ENCODE assay signal across 10 cellular contexts in the genomic region with DNA sequence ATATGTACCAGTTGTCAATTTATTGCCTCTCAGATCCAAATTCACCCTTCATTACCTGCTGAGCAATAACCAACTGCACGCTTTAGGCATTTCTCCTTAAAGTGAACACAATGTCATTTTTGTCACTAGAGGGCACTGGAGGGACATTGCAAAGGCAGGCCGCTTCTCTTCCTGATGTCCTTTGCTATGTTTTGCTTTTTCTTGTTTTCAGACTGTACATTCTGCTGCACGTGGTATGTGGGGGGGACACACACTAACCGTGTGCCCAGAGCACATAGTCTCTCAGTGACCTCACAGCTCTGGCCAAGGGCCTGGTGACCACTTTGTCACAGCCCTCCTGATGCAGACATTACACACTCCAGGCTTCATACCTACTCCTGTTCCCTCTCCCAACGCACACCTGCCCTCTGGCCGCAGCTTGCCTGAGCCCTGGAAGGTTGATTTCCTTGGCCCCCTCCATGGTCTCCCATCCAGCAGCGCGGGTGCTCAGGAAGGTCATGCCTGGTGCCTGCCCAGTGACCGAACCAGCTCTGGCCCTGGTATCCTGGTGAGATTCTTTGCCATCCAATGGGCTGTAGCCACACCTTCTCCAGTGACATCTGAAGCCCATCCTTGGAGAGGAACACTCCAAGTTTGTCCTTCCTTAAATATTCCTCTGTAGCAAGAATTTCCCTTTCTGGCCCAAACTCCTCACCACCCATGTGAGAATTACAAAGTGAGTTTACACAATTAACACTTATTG. TPM values are rescaled to one million over a fixed set of nuclear protein-coding genes. Genes with fewer than 3 reads are reported as not detected.
DNase-seq lines count a peak whose midpoint lies in the region; ATAC-seq, FAIRE-seq and TF ChIP-seq lines count a peak whose summit lies in the region.
"Had no signal": no experiment of that assay in that cellular context is flagged by ENCODE, and none has a peak within 500 bp of the region (broad histone marks: within the 10 kb centered on the region; RNA-seq: fewer than 3 reads in every experiment).

No MANE protein-coding gene starts in this region.

- DNase-seq in NCI-H345 (lab: John Stamatoyannopoulos, UW) (peak; percentile 14), NCI-H345 treated with DMSO at 0.1 percent for 48 hours (lab: John Stamatoyannopoulos, UW; ENCODE audit: unreplicated experiment) (no peak), NCI-H2107 (lab: John Stamatoyannopoulos, UW) (peak; percentile 37), ascending aorta (ENCODE audit: low spot score in 2 of 2) (no peak), left lung (no peak), frontal cortex (ENCODE audit: low spot score in 2 of 2) (no peak), immature natural killer cell (no peak)
- DNase-seq in activated CD4-positive, alpha-beta T cell treated with anti-CD3 and anti-CD28 coated beads for 4 hours: no peak

- H3K27ac ChIP-seq in ascending aorta: no peak overlapping the region
- no peak overlapping the region for H3K27ac ChIP-seq in left lung
- H3K27ac ChIP-seq: skin epidermis had no signal

- H3K27me3 ChIP-seq in ascending aorta (no peaks in the 10 kb centered on the region), left lung (peaks cover 0 to 8% of the 10 kb centered on the region in 2 donors)

- ATAC-seq in left lung: peak; percentile 42

- intact Hi-C loops in ascending aorta (cut with DNase I) (loop anchor here (2.0 kb wide), 1 partner anchor 123 kb away; no protein-coding TSS in a partner anchor), left lung (cut with DNase I) (loop anchor here in 1 of 2 donors (5.0 to 10.0 kb wide), 2 partner anchors 120 to 273 kb away; a partner anchor contains a TSS)

- no peaks in the 10 kb centered on the region for H3K36me3 Mint-ChIP-seq in immature natural killer cell
- H3K36me3 Mint-ChIP-seq: CD4-positive, CD25-positive, alpha-beta regulatory T cell had no signal

- FAIRE-seq in frontal cortex (lab: Jason Lieb, UNC): no peak

- H3K36me3 ChIP-seq in ascending aorta (no peaks in the 10 kb centered on the region), left lung (no peaks in the 10 kb centered on the region)

- no peak overlapping the region for H3K27ac Mint-ChIP-seq in immature natural killer cell
- H3K27ac Mint-ChIP-seq: CD4-positive, CD25-positive, alpha-beta regulatory T cell had no signal

- H3K4me3 ChIP-seq in ascending aorta (no peak overlapping the region), left lung (no peak overlapping the region)
- H3K4me3 ChIP-seq: skin epidermis had no signal

- no peak overlapping the region for H3K4me3 Mint-ChIP-seq in immature natural killer cell
- H3K4me3 Mint-ChIP-seq: CD4-positive, CD25-positive, alpha-beta regulatory T cell had no signal

- TF ChIP-seq CTCF in ascending aorta (IDR thresholded peaks at IDR 0.05) (peak in 2 of 3 experiments; percentile 11 to 31), left lung (IDR thresholded peaks at IDR 0.05) (peak; percentile 21 to 47)

- peaks cover 3 to 9% (median 5%) of the 10 kb centered on the region in 3 donors for H3K27me3 Mint-ChIP-seq in immature natural killer cell (ENCODE audit: low read depth in 3 of 3)

- H3K4me1 ChIP-seq in ascending aorta (no peaks in the 10 kb centered on the region), left lung (peaks cover 0 to 6% of the 10 kb centered on the region in 2 donors)

- peaks cover 0 to 1% of the 10 kb centered on the region in 2 donors for H3K4me1 Mint-ChIP-seq in immature natural killer cell
- H3K4me1 Mint-ChIP-seq: CD4-positive, CD25-positive, alpha-beta regulatory T cell had no signal

- H3K9me3 Mint-ChIP-seq in immature natural killer cell: peaks cover 0 to 3% (median 0%) of the 10 kb centered on the region in 6 donors

- no peaks in the 10 kb centered on the region for H3K9me3 ChIP-seq in ascending aorta
- no peaks in the 10 kb centered on the region for H3K9me3 ChIP-seq in left lung

RNA-seq across cellular contexts. Expression of a gene that starts 39.9 kb away (rescaled TPM):
- total RNA-seq in ascending aorta (not detected), left lung (under 1 TPM; 0.20 to 0.31 TPM), frontal cortex (under 0.01 TPM)
- polyA plus RNA-seq in immature natural killer cell: not detected
- total RNA-seq: CD4-positive, CD25-positive, alpha-beta regulatory T cell had no signal

Comparison
In these comparisons a context has a peak if more than half of its experiments do, and no peak if none do; other contexts are left out.
1. DNase-seq: peak in NCI-H345 (single experiment) and NCI-H2107 (single experiment); none in NCI-H345 treated with DMSO at 0.1 percent for 48 hours (single experiment), ascending aorta (0 of 2), left lung (0 of 2), frontal cortex (0 of 2), immature natural killer cell (0 of 3) and activated CD4-positive, alpha-beta T cell treated with anti-CD3 and anti-CD28 coated beads for 4 hours (0 of 2).